Comparison of ENCODE assay signal across 10 cellular contexts in genomic region chr10:49080071-49080470, GRCh38. TPM values are rescaled to one million over a fixed set of nuclear protein-coding genes. Genes with fewer than 3 reads are reported as not detected.
DNase-seq lines count a peak whose midpoint lies in the region; TF ChIP-seq lines count a peak whose summit lies in the region.
"Had no signal": no experiment of that assay in that cellular context is flagged by ENCODE, and none has a peak within 500 bp of the region (broad histone marks: within the 10 kb centered on the region; RNA-seq: fewer than 3 reads in every experiment).

No MANE protein-coding gene starts in this region.

- H3K36me3 ChIP-seq in BE2C = no peaks in the 10 kb centered on the region
- no peaks in the 10 kb centered on the region for H3K36me3 ChIP-seq in MG63

- no peaks in the 10 kb centered on the region for H3K4me1 ChIP-seq in BE2C

- H3K4me3 ChIP-seq in retinal pigment epithelial cell (ENCODE audit: low read length) (no peak overlapping the region), BE2C (ENCODE audit: low read depth, low read length) (no peak overlapping the region), MG63 (no peak overlapping the region)

- in situ Hi-C loops in GM13977 (cut with MboI; ENCODE audit: low pct_unique_long_range_greater_than_20kb, low sequenced_read_pairs, unreplicated experiment) = no loop called here

- peak; percentile 26 for DNase-seq in DMS 273 (lab: John Stamatoyannopoulos, UW; ENCODE audit: unreplicated experiment)
- no peak for DNase-seq in DMS 273 treated with DMSO at 0.1 percent for 48 hours (lab: John Stamatoyannopoulos, UW)
- DNase-seq in RPMI8226 = peak; percentile 80
- peak; percentile 39 for DNase-seq in fibroblast of gingiva (ENCODE audit: low read depth)
- peak; percentile 71 for DNase-seq in retinal pigment epithelial cell (ENCODE audit: low read depth)
- DNase-seq in GM13977 (ENCODE audit: low spot score) = no peak
- DNase-seq in BE2C = no peak
- no peak for DNase-seq in MG63

- H3K9me3 ChIP-seq in BE2C = no peaks in the 10 kb centered on the region
- no peaks in the 10 kb centered on the region for H3K9me3 ChIP-seq in MG63

- H3K27me3 ChIP-seq in BE2C = no peaks in the 10 kb centered on the region
- no peaks in the 10 kb centered on the region for H3K27me3 ChIP-seq in MG63

- TF ChIP-seq CTCF in retinal pigment epithelial cell (conservative IDR thresholded peaks at IDR 0.05; ENCODE audit: low read depth, low read length) (no peak), GM13977 (IDR thresholded peaks at IDR 0.05; ENCODE audit: extremely low read depth, insufficient read depth, missing control alignments) (no peak), BE2C (IDR thresholded peaks at IDR 0.05; ENCODE audit: low read depth, low read length) (no peak)

RNA-seq across cellular contexts. Expression of gene VSTM4, which starts 35.3 kb away (rescaled TPM):
- 1.0 TPM for polyA plus RNA-seq in BE2C (2012; ENCODE audit: insufficient read depth, insufficient read length, low read depth)
- 1.7 and 2.8 TPM in 2 replicates for total RNA-seq in MG63 (2014; rRNA removed; shearing (Covaris generic); ENCODE audit: low replicate concordance)

RNA-seq across cellular contexts. Expression of gene FAM170B, which starts 53.8 kb away (rescaled TPM):
- polyA plus RNA-seq in BE2C (2012; ENCODE audit: insufficient read depth, insufficient read length, low read depth) = not detected
- total RNA-seq in MG63 (2014; rRNA removed; shearing (Covaris generic); ENCODE audit: low replicate concordance) = not detected in 2 replicates
- total RNA-seq: kidney epithelial cell, subcutaneous adipose tissue had no signal

Comparison
In these comparisons a context has a peak if more than half of its experiments do, and no peak if none do; other contexts are left out.
1. DNase-seq: peak in DMS 273 (single experiment), RPMI8226 (single experiment), fibroblast of gingiva (single experiment) and retinal pigment epithelial cell (single experiment); none in DMS 273 treated with DMSO at 0.1 percent for 48 hours (single experiment), GM13977 (single experiment), BE2C (single experiment) and MG63 (single experiment).